Comparison of ENCODE assay signal across 8 cellular contexts in genomic region chr13:45441633-45442032, GRCh38. TPM values are rescaled to one million over a fixed set of nuclear protein-coding genes. Genes with fewer than 3 reads are reported as not detected.
DNase-seq lines count a peak whose midpoint lies in the region; ATAC-seq and TF ChIP-seq lines count a peak whose summit lies in the region.

No MANE protein-coding gene starts in this region.

- no peak overlapping the region for H3K4me3 Mint-ChIP-seq in activated T-cell treated with anti-CD3 and anti-CD28 coated beads, Interleukin-2, amount 50 U/mL, for 24 hours
- no peak overlapping the region for H3K4me3 Mint-ChIP-seq in WTC11

- POLR2A ChIA-PET in WTC11 (lab: Charles Lee): no interaction called here

- H3K4me1 Mint-ChIP-seq in activated T-cell treated with anti-CD3 and anti-CD28 coated beads, Interleukin-2, amount 50 U/mL, for 24 hours (ENCODE audit: low read depth): peaks cover 13% of the 10 kb centered on the region
- H3K4me1 Mint-ChIP-seq in WTC11: peaks cover 11% of the 10 kb centered on the region

- no peak for DNase-seq in activated T-cell treated with anti-CD3 and anti-CD28 coated beads, Interleukin-2, amount 50 U/mL, for 24 hours
- DNase-seq in activated T-cell treated with anti-CD3 and anti-CD28 coated beads, Interleukin-2, amount 50 U/mL, for 1 hour: no peak
- DNase-seq in LHCN-M2 (ENCODE audit: low read depth) (peak; percentile 64), dermis blood vessel endothelial cell (peak; percentile 50), inferior parietal cortex (ENCODE audit: extremely low spot score) (no peak), WTC11 (ENCODE audit: low spot score) (no peak), cerebellar nuclear complex (lab: John Stamatoyannopoulos, UW) (no peak)
- no peak for DNase-seq in stimulated activated naive CD8-positive, alpha-beta T cell treated with anti-CD3 and anti-CD28 coated beads, Interleukin-15, Interleukin-2, amounts not matched to agents 100 U/mL and 50 U/mL, for 24 hours

- CTCF ChIA-PET in WTC11 (lab: Charles Lee): no interaction called here

- peak overlapping the region; percentile 59 for H3K27ac Mint-ChIP-seq in activated T-cell treated with anti-CD3 and anti-CD28 coated beads, Interleukin-2, amount 50 U/mL, for 24 hours
- no peak overlapping the region for H3K27ac Mint-ChIP-seq in WTC11

- ATAC-seq in stimulated activated naive CD8-positive, alpha-beta T cell treated with anti-CD3 and anti-CD28 coated beads, Interleukin-15, Interleukin-2, amounts not matched to agents 100 U/mL and 50 U/mL, for 24 hours: peak; percentile 87
- ATAC-seq in WTC11: no peak

- no peaks in the 10 kb centered on the region for H3K9me3 Mint-ChIP-seq in activated T-cell treated with anti-CD3 and anti-CD28 coated beads, Interleukin-2, amount 50 U/mL, for 24 hours
- no peaks in the 10 kb centered on the region for H3K9me3 Mint-ChIP-seq in WTC11

- no peak for TF ChIP-seq CTCF in WTC11 (IDR thresholded peaks at IDR 0.05)

- no peaks in the 10 kb centered on the region for H3K36me3 Mint-ChIP-seq in activated T-cell treated with anti-CD3 and anti-CD28 coated beads, Interleukin-2, amount 50 U/mL, for 24 hours (ENCODE audit: low read depth)
- H3K36me3 Mint-ChIP-seq in WTC11: no peaks in the 10 kb centered on the region

- H3K27me3 Mint-ChIP-seq in activated T-cell treated with anti-CD3 and anti-CD28 coated beads, Interleukin-2, amount 50 U/mL, for 24 hours: no peaks in the 10 kb centered on the region
- H3K27me3 Mint-ChIP-seq in WTC11 (ENCODE audit: low read depth): 0 out of 2 replicates have a peak, but pooled peaks cover 3% of the 10 kb centered on the region

TF ChIP-seq in WTC11, 78 proteins besides CTCF, POLR2A, EP300 and RAD21:
- no peak for TF ChIP-seq ZNF671 (CRISPR knock-in tag; IDR thresholded peaks at IDR 0.05)
- no peak for TF ChIP-seq ZBTB43 (CRISPR knock-in tag; IDR thresholded peaks at IDR 0.05)
- no peak for TF ChIP-seq NR2C2 (CRISPR knock-in tag; IDR thresholded peaks at IDR 0.05)
- no peak for TF ChIP-seq NFYB (CRISPR knock-in tag; conservative IDR thresholded peaks at IDR 0.05; ENCODE audit: low read depth)
- no peak for TF ChIP-seq STAT6 (CRISPR knock-in tag; conservative IDR thresholded peaks at IDR 0.05; ENCODE audit: low read depth)
- no peak for TF ChIP-seq RORB (CRISPR knock-in tag; IDR thresholded peaks at IDR 0.05)
- TF ChIP-seq ZNF512 (CRISPR knock-in tag; IDR thresholded peaks at IDR 0.05; ENCODE audit: borderline replicate concordance): no peak

RNA-seq across cellular contexts. Expression of gene COG3, which starts 23.1 kb away (rescaled TPM):
- total RNA-seq in LHCN-M2 (2014; rRNA removed) (28.3 and 29.8 TPM in 2 replicates), dermis blood vessel endothelial cell (33.4 and 34.5 TPM in 2 replicates), WTC11 (2021) (17.0 to 21.6 TPM (median 19.6 TPM) in 3 replicates)
- polyA plus RNA-seq in LHCN-M2 (2012): 11.4 TPM

RNA-seq across cellular contexts. Expression of gene SLC25A30, which starts 23.5 kb away (rescaled TPM):
- total RNA-seq in LHCN-M2 (2014; rRNA removed) (9.2 and 14.2 TPM in 2 replicates), dermis blood vessel endothelial cell (33.2 and 53.7 TPM in 2 replicates), WTC11 (2021) (8.2 to 9.8 TPM (median 8.6 TPM) in 3 replicates)
- polyA plus RNA-seq in LHCN-M2 (2012): 11.7 TPM

Comparison
In these comparisons a context has a peak if more than half of its experiments do, and no peak if none do; other contexts are left out.
1. DNase-seq: peak in LHCN-M2 (single experiment) and dermis blood vessel endothelial cell (single experiment); none in activated T-cell treated with anti-CD3 and anti-CD28 coated beads, Interleukin-2, amount 50 U/mL, for 24 hours (single experiment), activated T-cell treated with anti-CD3 and anti-CD28 coated beads, Interleukin-2, amount 50 U/mL, for 1 hour (single experiment), stimulated activated naive CD8-positive, alpha-beta T cell treated with anti-CD3 and anti-CD28 coated beads, Interleukin-15, Interleukin-2, amounts not matched to agents 100 U/mL and 50 U/mL, for 24 hours (single experiment), inferior parietal cortex (single experiment), WTC11 (single experiment) and cerebellar nuclear complex (0 of 2).